ENCODE assay signal across 17 cellular contexts in the genomic region with DNA sequence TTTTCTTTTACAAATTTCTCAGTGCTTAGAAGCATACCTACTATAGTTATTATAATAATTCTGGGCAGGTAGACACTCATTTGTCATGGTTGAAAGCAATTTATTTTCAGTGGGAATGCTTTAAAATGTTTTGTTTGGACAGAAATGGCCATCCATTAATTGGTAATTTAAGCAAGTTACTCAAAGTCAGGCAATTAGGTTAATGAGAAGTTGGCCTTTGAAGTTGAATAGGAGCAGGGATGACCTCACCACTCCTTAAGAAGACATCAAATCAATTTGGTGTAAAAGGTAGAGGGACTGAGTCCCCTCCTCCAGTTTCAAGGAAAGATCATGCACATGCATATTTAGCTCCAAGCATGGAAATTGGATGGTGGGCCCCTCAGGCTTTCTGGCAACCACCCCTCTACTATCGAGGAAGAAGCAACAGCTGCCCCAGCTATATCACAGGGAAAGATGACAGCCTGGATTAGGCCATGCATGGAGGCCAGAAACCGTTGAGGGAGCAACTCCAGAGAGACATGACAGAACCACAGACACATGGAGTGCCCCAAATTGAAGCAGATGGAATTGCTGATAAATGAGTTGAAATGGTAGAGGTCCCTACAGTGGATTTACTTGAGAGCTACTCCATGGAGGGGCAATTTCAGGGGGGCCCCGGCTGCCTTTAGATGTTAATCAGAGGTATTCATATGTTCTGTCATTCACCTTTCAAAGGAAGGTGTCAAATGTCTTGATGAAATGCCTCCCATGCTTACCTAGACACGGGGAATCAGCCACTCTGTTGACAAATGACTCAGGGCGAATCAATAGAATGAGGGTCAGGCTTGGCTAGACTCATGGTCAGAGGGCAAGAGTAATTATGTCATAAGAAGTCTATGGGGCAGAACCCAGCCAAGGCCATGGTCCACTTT.
"Had no signal": no experiment of that assay in that cellular context is flagged by ENCODE, and none has a peak within 500 bp of the region (broad histone marks: within the 10 kb centered on the region; RNA-seq: fewer than 3 reads in every experiment).

No MANE protein-coding gene starts in this region.

- ATAC-seq: activated T-cell treated with anti-CD3 and anti-CD28 coated beads, Interleukin-2, amount 50 U/mL, for 72 hours; heart right ventricle; lower lobe of right lung had no signal

- H3K36me3 Mint-ChIP-seq: activated CD4-positive, alpha-beta memory T cell treated with anti-CD3 and anti-CD28 coated beads for 36 hours; activated naive CD8-positive, alpha-beta T cell treated with anti-CD3 and anti-CD28 coated beads, Interleukin-2, amount 10 ng/mL, durations not matched to agents 7 days and 5 days; mesothelial cell of epicardium had no signal

- H3K27ac Mint-ChIP-seq: activated CD4-positive, alpha-beta memory T cell treated with anti-CD3 and anti-CD28 coated beads for 36 hours; activated naive CD8-positive, alpha-beta T cell treated with anti-CD3 and anti-CD28 coated beads, Interleukin-2, amount 10 ng/mL, durations not matched to agents 7 days and 5 days; activated T-cell treated with anti-CD3 and anti-CD28 coated beads, Interleukin-2, amount 50 U/mL, for 72 hours; mesothelial cell of epicardium had no signal

- H3K4me3 Mint-ChIP-seq: activated CD4-positive, alpha-beta memory T cell treated with anti-CD3 and anti-CD28 coated beads for 36 hours; activated naive CD8-positive, alpha-beta T cell treated with anti-CD3 and anti-CD28 coated beads, Interleukin-2, amount 10 ng/mL, durations not matched to agents 7 days and 5 days; activated T-cell treated with anti-CD3 and anti-CD28 coated beads, Interleukin-2, amount 50 U/mL, for 72 hours; mesothelial cell of epicardium had no signal

- H3K27ac ChIP-seq: cardiac muscle cell, heart right ventricle, lower lobe of right lung, parathyroid adenoma, stomach, thoracic aorta had no signal

- H3K4me1 Mint-ChIP-seq: activated naive CD8-positive, alpha-beta T cell treated with anti-CD3 and anti-CD28 coated beads, Interleukin-2, amount 10 ng/mL, durations not matched to agents 7 days and 5 days had no signal

- H3K9me3 Mint-ChIP-seq: activated CD4-positive, alpha-beta memory T cell treated with anti-CD3 and anti-CD28 coated beads for 36 hours; activated naive CD8-positive, alpha-beta T cell treated with anti-CD3 and anti-CD28 coated beads, Interleukin-2, amount 10 ng/mL, durations not matched to agents 7 days and 5 days; activated T-cell treated with anti-CD3 and anti-CD28 coated beads, Interleukin-2, amount 50 U/mL, for 72 hours had no signal

- DNase-seq: activated CD4-positive, alpha-beta memory T cell treated with anti-CD3 and anti-CD28 coated beads for 36 hours; activated gamma-delta T cell treated with Interleukin-2 at 50 U/mL for 16 hours; activated naive CD8-positive, alpha-beta T cell treated with anti-CD3 and anti-CD28 coated beads, Interleukin-2, amount 10 ng/mL, durations not matched to agents 7 days and 5 days; activated T-cell treated with anti-CD3 and anti-CD28 coated beads, Interleukin-2, amount 50 U/mL, for 72 hours; aorta; foreskin melanocyte; heart right ventricle; islet precursor cell; lower lobe of right lung; retina; stimulated activated CD4-positive, alpha-beta T cell treated with anti-CD3 and anti-CD28 coated beads, Interleukin-15, amount 100 ng/mL, for 24 hours; stimulated activated CD4-positive, alpha-beta T cell treated with anti-CD3 and anti-CD28 coated beads, Interleukin-4, amount 100 ng/mL, for 4 hours; stomach had no signal
